In the genomic region with DNA sequence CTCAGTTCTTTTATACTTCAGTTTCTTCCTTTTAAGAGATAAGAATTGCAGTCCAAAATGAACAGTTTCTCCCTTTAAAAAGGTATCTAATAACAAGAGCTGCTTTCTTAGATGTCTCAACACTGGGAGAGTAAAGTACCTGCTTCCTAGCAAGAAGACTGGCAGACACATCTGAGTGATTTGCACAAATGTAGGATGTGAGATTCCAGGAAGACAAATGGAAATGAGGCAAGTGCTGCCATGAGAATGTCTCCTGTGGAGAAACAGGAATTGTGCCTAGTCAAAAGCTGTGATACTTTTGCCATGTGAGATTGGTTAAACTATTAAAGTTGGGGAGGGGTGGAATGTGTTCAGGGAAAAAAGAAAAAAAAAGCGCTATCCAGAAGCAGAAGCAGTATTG, we compare ENCODE assay signal across 16 cellular contexts.
A peak's percentile ranks its signal among the peaks of the same experiment; 100 is the strongest.
DNase-seq lines count a peak whose midpoint lies in the region; ATAC-seq and TF ChIP-seq lines count a peak whose summit lies in the region.
"Had no signal": no experiment of that assay in that cellular context is flagged by ENCODE, and none has a peak within 500 bp of the region (broad histone marks: within the 10 kb centered on the region; RNA-seq: fewer than 3 reads in every experiment).

No MANE protein-coding gene starts in this region.

- no peak for ATAC-seq in HG03439 (IDR thresholded peaks at IDR 0.05; ENCODE audit: unreplicated experiment)
- ATAC-seq: GM12878 had no signal

- TF ChIP-seq RAD21 in neural cell (conservative IDR thresholded peaks at IDR 0.05): no peak

- TF ChIP-seq EP300 in neural cell (conservative IDR thresholded peaks at IDR 0.05; ENCODE audit: poor library complexity, severe bottlenecking): peak; percentile 49

- no peak for TF ChIP-seq CTCF in neural cell (IDR thresholded peaks at IDR 0.05; ENCODE audit: poor library complexity, severe bottlenecking)

- no peaks in the 10 kb centered on the region for H3K27me3 ChIP-seq in neural cell (ENCODE audit: insufficient read depth, low read depth, low read length)
- H3K27me3 ChIP-seq: BLaER1 had no signal

- no peak overlapping the region for H2AFZ ChIP-seq in neural cell (ENCODE audit: low read depth, low read length)

- H3K27ac ChIP-seq in neural cell (ENCODE audit: low read length): no peak overlapping the region
- H3K27ac ChIP-seq: BLaER1, HL-60 had no signal

- no peaks in the 10 kb centered on the region for H3K36me3 ChIP-seq in neural cell (ENCODE audit: insufficient read depth, low read length)
- H3K36me3 ChIP-seq: BLaER1 had no signal

- no peaks in the 10 kb centered on the region for H3K9me2 ChIP-seq in neural cell (ENCODE audit: insufficient read depth, low read length)

- H3K9ac ChIP-seq in neural cell (ENCODE audit: low read length): no peak overlapping the region
- H3K9ac ChIP-seq: BLaER1 had no signal

- H3K4me2 ChIP-seq in neural cell (ENCODE audit: low read length): no peak overlapping the region
- H3K4me2 ChIP-seq: BLaER1 had no signal

- H4K20me1 ChIP-seq in neural cell (ENCODE audit: insufficient read depth): no peaks in the 10 kb centered on the region
- H4K20me1 ChIP-seq: BLaER1 had no signal

- no peaks in the 10 kb centered on the region for H3K79me2 ChIP-seq in neural cell (replicated peaks; ENCODE audit: insufficient read depth, low read length)

- H3K9me3 ChIP-seq in neural cell (ENCODE audit: low read length): no peaks in the 10 kb centered on the region
- H3K9me3 ChIP-seq: BLaER1 had no signal

- H3K4me3 ChIP-seq in neural cell (ENCODE audit: low read length): no peak overlapping the region
- H3K4me3 ChIP-seq: BLaER1, GM12878 had no signal

- DNase-seq in DMS53 treated with DMSO at 0.1 percent for 48 hours (lab: John Stamatoyannopoulos, UW; ENCODE audit: unreplicated experiment): peak; percentile 7
- no peak for DNase-seq in DMS53 (lab: John Stamatoyannopoulos, UW)
- DNase-seq in iPS DF 19.7 (ENCODE audit: low read depth, low spot score): peak; percentile 12
- DNase-seq in RKO (ENCODE audit: low spot score): no peak
- no peak for DNase-seq in GOT3 (lab: John Stamatoyannopoulos, UW)
- DNase-seq: 8988T; CD4-positive, alpha-beta memory T cell; DMS153; DND-41; EL; HCEC 1CT had no signal

- H3F3A ChIP-seq in neural cell (ENCODE audit: insufficient read depth, low read length, poor library complexity, severe bottlenecking): no peaks in the 10 kb centered on the region

TF ChIP-seq in neural cell, 6 proteins besides CTCF, POLR2A, EP300 and RAD21:
- TF ChIP-seq, protein P1, sequence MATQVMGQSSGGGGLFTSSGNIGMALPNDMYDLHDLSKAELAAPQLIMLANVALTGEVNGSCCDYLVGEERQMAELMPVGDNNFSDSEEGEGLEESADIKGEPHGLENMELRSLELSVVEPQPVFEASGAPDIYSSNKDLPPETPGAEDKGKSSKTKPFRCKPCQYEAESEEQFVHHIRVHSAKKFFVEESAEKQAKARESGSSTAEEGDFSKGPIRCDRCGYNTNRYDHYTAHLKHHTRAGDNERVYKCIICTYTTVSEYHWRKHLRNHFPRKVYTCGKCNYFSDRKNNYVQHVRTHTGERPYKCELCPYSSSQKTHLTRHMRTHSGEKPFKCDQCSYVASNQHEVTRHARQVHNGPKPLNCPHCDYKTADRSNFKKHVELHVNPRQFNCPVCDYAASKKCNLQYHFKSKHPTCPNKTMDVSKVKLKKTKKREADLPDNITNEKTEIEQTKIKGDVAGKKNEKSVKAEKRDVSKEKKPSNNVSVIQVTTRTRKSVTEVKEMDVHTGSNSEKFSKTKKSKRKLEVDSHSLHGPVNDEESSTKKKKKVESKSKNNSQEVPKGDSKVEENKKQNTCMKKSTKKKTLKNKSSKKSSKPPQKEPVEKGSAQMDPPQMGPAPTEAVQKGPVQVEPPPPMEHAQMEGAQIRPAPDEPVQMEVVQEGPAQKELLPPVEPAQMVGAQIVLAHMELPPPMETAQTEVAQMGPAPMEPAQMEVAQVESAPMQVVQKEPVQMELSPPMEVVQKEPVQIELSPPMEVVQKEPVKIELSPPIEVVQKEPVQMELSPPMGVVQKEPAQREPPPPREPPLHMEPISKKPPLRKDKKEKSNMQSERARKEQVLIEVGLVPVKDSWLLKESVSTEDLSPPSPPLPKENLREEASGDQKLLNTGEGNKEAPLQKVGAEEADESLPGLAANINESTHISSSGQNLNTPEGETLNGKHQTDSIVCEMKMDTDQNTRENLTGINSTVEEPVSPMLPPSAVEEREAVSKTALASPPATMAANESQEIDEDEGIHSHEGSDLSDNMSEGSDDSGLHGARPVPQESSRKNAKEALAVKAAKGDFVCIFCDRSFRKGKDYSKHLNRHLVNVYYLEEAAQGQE (IDR thresholded peaks at IDR 0.05; ENCODE audit: borderline replicate concordance): peak; percentile 94
- TF ChIP-seq EZH2 (IDR thresholded peaks at IDR 0.05; ENCODE audit: borderline replicate concordance, insufficient read depth, low read length, poor library complexity, severe bottlenecking) (no peak), SMC3 (conservative IDR thresholded peaks at IDR 0.05; ENCODE audit: poor library complexity) (no peak), POLR2AphosphoS5 (IDR thresholded peaks at IDR 0.05) (peak; percentile 53)

Comparison
In these comparisons a context has a peak if more than half of its experiments do, and no peak if none do; other contexts are left out.
1. DNase-seq: peak in DMS53 treated with DMSO at 0.1 percent for 48 hours (single experiment) and iPS DF 19.7 (single experiment); none in DMS53 (single experiment), RKO (single experiment) and GOT3 (single experiment).